ENCODE assay signal across 1 cellular context in genomic region chr2:85772019-85772745, GRCh38.
TF ChIP-seq lines count a peak whose summit lies in the region.

No MANE protein-coding gene starts in this region.

TF ChIP-seq in H1, 55 proteins besides CTCF, POLR2A, EP300 and RAD21:
- 0 out of 2 replicates have a peak, but pooled peaks have one; percentile 30 for TF ChIP-seq TCF12 (IDR thresholded peaks at IDR 0.05; ENCODE audit: low read depth, low read length)
- no peak for TF ChIP-seq ZNF274 (IDR thresholded peaks at IDR 0.05; ENCODE audit: borderline replicate concordance, extremely low read depth, low read length)
- TF ChIP-seq TEAD4 (IDR thresholded peaks at IDR 0.05; ENCODE audit: low read depth, low read length): no peak
- TF ChIP-seq TBP (IDR thresholded peaks at IDR 0.05; ENCODE audit: low read depth, low read length): peak; percentile 27; the same call in 1 of the 2 replicates
